ENCODE assay signal across 26 cellular contexts in genomic region chr19:49400034-49400433, GRCh38. TPM values are rescaled to one million over a fixed set of nuclear protein-coding genes. Genes with fewer than 3 reads are reported as not detected.
"Had no signal": no experiment of that assay in that cellular context is flagged by ENCODE, and none has a peak within 500 bp of the region (broad histone marks: within the 10 kb centered on the region; RNA-seq: fewer than 3 reads in every experiment).

No MANE protein-coding gene starts in this region.

- H3K9me3 ChIP-seq: neutrophil, pancreas, stomach, testis, upper lobe of left lung had no signal

- DNase-seq: activated B cell treated with CpG ODN at 0.5 μM for 24 hours; activated CD4-positive, alpha-beta T cell treated with anti-CD3 and anti-CD28 coated beads for 48 hours; activated CD8-positive, alpha-beta T cell treated with anti-CD3 and anti-CD28 coated beads, Interleukin-2, amount 10 ng/mL, durations not matched to agents 7 days and 5 days; activated naive CD4-positive, alpha-beta T cell treated with anti-CD3 and anti-CD28 coated beads for 36 hours; activated T-cell treated with anti-CD3 and anti-CD28 coated beads, Interleukin-2, amount 50 U/mL, for 24 hours; anterior cingulate cortex; central memory CD4-positive, alpha-beta T cell; endodermal cell; head of caudate nucleus; mesendoderm; natural killer cell; pancreas; stimulated activated CD4-positive, alpha-beta T cell treated with anti-CD3 and anti-CD28 coated beads, Interleukin-4, amount 100 ng/mL, for 24 hours; stomach; testis had no signal

- ATAC-seq: activated CD8-positive, alpha-beta T cell treated with anti-CD3 and anti-CD28 coated beads, Interleukin-2, amount 10 ng/mL, durations not matched to agents 7 days and 5 days; pancreas; sciatic nerve; stimulated activated effector memory CD8-positive, alpha-beta T cell treated with anti-CD3 and anti-CD28 coated beads, Interleukin-12 subunit alpha, Interleukin-12 subunit beta, amount 100 ng/mL, for 72 hours had no signal

- H3K36me3 ChIP-seq: neutrophil, pancreas, stomach, upper lobe of left lung had no signal

- H3K4me3 ChIP-seq: pancreas, smooth muscle cell, stomach, testis, upper lobe of left lung had no signal

- H3K4me1 ChIP-seq: pancreas, stomach, testis had no signal

- H3K27me3 ChIP-seq: neutrophil, pancreas, testis, upper lobe of left lung had no signal

- H3K4me2 ChIP-seq: smooth muscle cell had no signal

- H3K27ac ChIP-seq: neutrophil, pancreas, stomach, testis, upper lobe of left lung had no signal

RNA-seq across cellular contexts. Expression of gene KASH5, which starts 12.0 kb away (rescaled TPM):
- total RNA-seq: activated CD8-positive, alpha-beta T cell treated with anti-CD3 and anti-CD28 coated beads, Interleukin-2, amount 10 ng/mL, durations not matched to agents 7 days and 5 days; fibroblast of lung; frontal cortex; kidney epithelial cell; liver; sciatic nerve; smooth muscle cell had no signal
- polyA plus RNA-seq: fibroblast of lung, liver, smooth muscle cell had no signal

RNA-seq across cellular contexts. Expression of gene PTH2, which starts 23.2 kb away (rescaled TPM):
- total RNA-seq: activated B cell treated with CpG ODN at 0.5 μM for 24 hours; activated CD8-positive, alpha-beta T cell treated with anti-CD3 and anti-CD28 coated beads, Interleukin-2, amount 10 ng/mL, durations not matched to agents 7 days and 5 days; activated naive CD4-positive, alpha-beta T cell treated with anti-CD3 and anti-CD28 coated beads for 36 hours; activated T-helper 2 cell treated with anti-CD3 and anti-CD28 coated beads, Interferon-gamma antibody, Interleukin-2, Interleukin-4, amounts not matched to agents 10 μg/mL and 5 μg/mL and 100 μg/mL, durations not matched to agents 14 hours and 24 hours and 36 hours; endodermal cell; epithelial cell of proximal tubule; fibroblast of lung; frontal cortex; kidney epithelial cell; liver; natural killer cell; pancreas; sciatic nerve; smooth muscle cell; stomach; testis; upper lobe of left lung had no signal
- polyA plus RNA-seq: fibroblast of lung, liver, pancreas, smooth muscle cell, stomach had no signal

RNA-seq across cellular contexts. Expression of gene GFY, which starts 25.2 kb away (rescaled TPM):
- total RNA-seq: activated B cell treated with CpG ODN at 0.5 μM for 24 hours; activated CD8-positive, alpha-beta T cell treated with anti-CD3 and anti-CD28 coated beads, Interleukin-2, amount 10 ng/mL, durations not matched to agents 7 days and 5 days; activated naive CD4-positive, alpha-beta T cell treated with anti-CD3 and anti-CD28 coated beads for 36 hours; activated T-helper 2 cell treated with anti-CD3 and anti-CD28 coated beads, Interferon-gamma antibody, Interleukin-2, Interleukin-4, amounts not matched to agents 10 μg/mL and 5 μg/mL and 100 μg/mL, durations not matched to agents 14 hours and 24 hours and 36 hours; epithelial cell of proximal tubule; fibroblast of lung; frontal cortex; kidney epithelial cell; liver; natural killer cell; pancreas; sciatic nerve; smooth muscle cell; stomach; upper lobe of left lung had no signal
- polyA plus RNA-seq: fibroblast of lung, liver, pancreas, smooth muscle cell, stomach had no signal

RNA-seq across cellular contexts. Expression of gene DKKL1, which starts 36.4 kb away (rescaled TPM):
- total RNA-seq: activated CD8-positive, alpha-beta T cell treated with anti-CD3 and anti-CD28 coated beads, Interleukin-2, amount 10 ng/mL, durations not matched to agents 7 days and 5 days; activated naive CD4-positive, alpha-beta T cell treated with anti-CD3 and anti-CD28 coated beads for 36 hours; activated T-helper 2 cell treated with anti-CD3 and anti-CD28 coated beads, Interferon-gamma antibody, Interleukin-2, Interleukin-4, amounts not matched to agents 10 μg/mL and 5 μg/mL and 100 μg/mL, durations not matched to agents 14 hours and 24 hours and 36 hours; epithelial cell of proximal tubule; fibroblast of lung; natural killer cell; stomach had no signal

RNA-seq across cellular contexts. Expression of gene TEAD2, which starts 37.8 kb away (rescaled TPM):
- total RNA-seq: activated CD8-positive, alpha-beta T cell treated with anti-CD3 and anti-CD28 coated beads, Interleukin-2, amount 10 ng/mL, durations not matched to agents 7 days and 5 days; activated T-helper 2 cell treated with anti-CD3 and anti-CD28 coated beads, Interferon-gamma antibody, Interleukin-2, Interleukin-4, amounts not matched to agents 10 μg/mL and 5 μg/mL and 100 μg/mL, durations not matched to agents 14 hours and 24 hours and 36 hours; natural killer cell had no signal
